ENCODE assay signal across 15 cellular contexts in genomic region chr17:45070001-45070400, GRCh38. TPM values are rescaled to one million over a fixed set of nuclear protein-coding genes. Genes with fewer than 3 reads are reported as not detected.
A peak's percentile ranks its signal among the peaks of the same experiment; 100 is the strongest.
DNase-seq lines count a peak whose midpoint lies in the region; ATAC-seq and TF ChIP-seq lines count a peak whose summit lies in the region.
"Had no signal": no experiment of that assay in that cellular context is flagged by ENCODE, and none has a peak within 500 bp of the region (broad histone marks: within the 10 kb centered on the region; RNA-seq: fewer than 3 reads in every experiment).

No MANE protein-coding gene starts in this region.

- H3K27ac ChIP-seq in heart right ventricle (peak overlapping the region in 9 of 10 donors; percentile 4 to 60 (median 45)), right cardiac atrium (ENCODE audit: low read length) (no peak overlapping the region), RWPE1 (peak overlapping the region; percentile 56), right atrium auricular region (peak overlapping the region; percentile 2 to 39), GM23248 (no peak overlapping the region)

- peaks cover 11% of the 10 kb centered on the region for H3K36me3 Mint-ChIP-seq in progenitor cell of endocrine pancreas (ENCODE audit: insufficient read depth)

- H3K27me3 Mint-ChIP-seq in progenitor cell of endocrine pancreas = no peaks in the 10 kb centered on the region
- H3K27me3 Mint-ChIP-seq: B cell; CD4-positive, alpha-beta T cell had no signal

- in situ Hi-C loops in GM23248 (cut with MboI) = no loop called here

- peaks cover 94% of the 10 kb centered on the region for H3K79me2 ChIP-seq in GM23248 (ENCODE audit: insufficient read depth)

- H3K4me1 Mint-ChIP-seq in progenitor cell of endocrine pancreas (ENCODE audit: low read depth) = no peaks in the 10 kb centered on the region

- H3K9me2 ChIP-seq in GM23248 (ENCODE audit: insufficient read depth) = no peaks in the 10 kb centered on the region

- no peak overlapping the region for H2AFZ ChIP-seq in GM23248
- H2AFZ ChIP-seq: GM23338 had no signal

- H3F3A ChIP-seq in GM23248 (ENCODE audit: insufficient read depth) = peaks cover 24% of the 10 kb centered on the region

- H3K4me3 ChIP-seq in heart right ventricle (no peak overlapping the region), right cardiac atrium (ENCODE audit: low read length) (no peak overlapping the region), right atrium auricular region (no peak overlapping the region), GM23248 (no peak overlapping the region)
- H3K4me3 ChIP-seq: GM23338 had no signal

- H3K4me3 Mint-ChIP-seq in progenitor cell of endocrine pancreas (ENCODE audit: low read depth) = no peak overlapping the region
- H3K4me3 Mint-ChIP-seq: B cell; CD4-positive, alpha-beta T cell; GM23338; HFFc6 had no signal

- no peaks in the 10 kb centered on the region for H3K9me3 ChIP-seq in heart right ventricle
- no peaks in the 10 kb centered on the region for H3K9me3 ChIP-seq in right cardiac atrium (ENCODE audit: control insufficient read depth, low read length)
- no peaks in the 10 kb centered on the region for H3K9me3 ChIP-seq in right atrium auricular region
- H3K9me3 ChIP-seq in GM23248 (ENCODE audit: low read depth) = no peaks in the 10 kb centered on the region

- no peak overlapping the region for H3K9ac ChIP-seq in GM23248

- no peaks in the 10 kb centered on the region for H4K20me1 ChIP-seq in GM23248 (ENCODE audit: insufficient read depth)

- no peaks in the 10 kb centered on the region for H3K9me3 Mint-ChIP-seq in progenitor cell of endocrine pancreas (ENCODE audit: low read depth)
- H3K9me3 Mint-ChIP-seq: CD4-positive, alpha-beta T cell; GM23338; HFFc6 had no signal

- H3K4me1 ChIP-seq in heart right ventricle = peaks cover 0 to 67% (median 26%) of the 10 kb centered on the region in 9 donors
- H3K4me1 ChIP-seq in right cardiac atrium (ENCODE audit: control insufficient read depth, insufficient read depth, low read length) = peaks cover 2% of the 10 kb centered on the region
- peaks cover 0 to 28% of the 10 kb centered on the region in 2 donors for H3K4me1 ChIP-seq in right atrium auricular region
- peaks cover 27% of the 10 kb centered on the region for H3K4me1 ChIP-seq in GM23248 (ENCODE audit: insufficient read depth)

- POLR2A ChIA-PET in RWPE1 (lab: Yijun Ruan, JAX; ENCODE audit: low non-redundant PET) = no interaction called here

- intact Hi-C loops in heart right ventricle (cut with DNase I) = no loop called here
- intact Hi-C loops in right cardiac atrium (cut with DNase I) = no loop called here

- ATAC-seq in heart right ventricle (peak in 7 of 8 donors; percentile 23 to 72 (median 49)), right cardiac atrium (no peak)
- ATAC-seq: GM23338 had no signal

- WGBS in heart right ventricle, 2 donors = 77% methylated on average over 8 of the region's 8 CpGs
- WGBS in right cardiac atrium = 81% methylated on average over 8 of the region's 8 CpGs
- 97% methylated on average over 8 of the region's 8 CpGs for WGBS in GM23248 (ENCODE audit: low coverage in 1 of 2, low lambda C conversion rate in 2 of 2, missing lambda C conversion rate in 2 of 2), 2 experiments

- H3K27me3 ChIP-seq in heart right ventricle = no peaks in the 10 kb centered on the region
- no peaks in the 10 kb centered on the region for H3K27me3 ChIP-seq in right cardiac atrium (ENCODE audit: control insufficient read depth, insufficient read depth)
- no peaks in the 10 kb centered on the region for H3K27me3 ChIP-seq in right atrium auricular region
- no peaks in the 10 kb centered on the region for H3K27me3 ChIP-seq in GM23248 (replicated peaks; ENCODE audit: insufficient read depth)

- H3K36me3 ChIP-seq in heart right ventricle (peaks cover 0 to 66% (median 16%) of the 10 kb centered on the region in 9 donors), right atrium auricular region (peaks cover 13% of the 10 kb centered on the region), GM23248 (ENCODE audit: low read depth) (0 out of 2 replicates have a peak, but pooled peaks cover 3% of the 10 kb centered on the region)

- no peak for TF ChIP-seq CTCF in heart right ventricle (IDR thresholded peaks at IDR 0.05)
- no peak for TF ChIP-seq CTCF in RWPE1 (conservative IDR thresholded peaks at IDR 0.05; ENCODE audit: low read depth)
- TF ChIP-seq CTCF in right atrium auricular region (IDR thresholded peaks at IDR 0.05) = no peak
- no peak for TF ChIP-seq CTCF in progenitor cell of endocrine pancreas (IDR thresholded peaks at IDR 0.05; ENCODE audit: unreplicated experiment)

- no peak for DNase-seq in heart right ventricle
- DNase-seq in right cardiac atrium = no peak
- DNase-seq in RWPE1 (ENCODE audit: low spot score) = no peak
- no peak for DNase-seq in right atrium auricular region (ENCODE audit: low spot score)
- DNase-seq in progenitor cell of endocrine pancreas (ENCODE audit: low spot score, unreplicated experiment) = no peak
- no peak for DNase-seq in NCI-H510A (lab: John Stamatoyannopoulos, UW)
- no peak for DNase-seq in GM23248
- DNase-seq: C1 segment of cervical spinal cord; Calu3; CD4-positive, alpha-beta T cell; DMS 273 treated with DMSO at 0.1 percent for 48 hours; H7; HFFc6 had no signal

- CTCF ChIA-PET in RWPE1 (lab: Yijun Ruan, JAX) = no interaction called here

- H3K27ac Mint-ChIP-seq in progenitor cell of endocrine pancreas = peak overlapping the region; percentile 59
- H3K27ac Mint-ChIP-seq: B cell; CD4-positive, alpha-beta T cell; GM23338 had no signal

- no peak overlapping the region for H3K4me2 ChIP-seq in GM23248 (ENCODE audit: unreplicated experiment)
- H3K4me2 ChIP-seq: GM23338 had no signal

RNA-seq across cellular contexts. Expression of gene NMT1, which starts 8.9 kb away (rescaled TPM):
- 100 to 1,000 TPM in 1 of 10 donors, 10 to 100 TPM in 9; 60.6 to 110 (median 74.4) TPM for total RNA-seq in heart right ventricle
- polyA plus RNA-seq in heart right ventricle = 10 to 100 TPM; 40.9 to 68.5 TPM
- total RNA-seq in right cardiac atrium = 100 to 1,000 TPM in 1 of 4 donors, 10 to 100 TPM in 3; 66.3 to 105 (median 72.2) TPM
- polyA plus RNA-seq in right cardiac atrium = 33.4 TPM
- 10 to 100 TPM; 44.6 to 52.7 TPM for total RNA-seq in right atrium auricular region
- 97.4 and 98.7 TPM in 2 replicates for total RNA-seq in progenitor cell of endocrine pancreas
- total RNA-seq in GM23248 (2014; rRNA removed; shearing (Covaris generic)) = 59.4 and 61.8 TPM in 2 replicates
- polyA plus RNA-seq in GM23248 (2016; fragmentation: Nextera tagmentation; extraction: Ambion mirVana) = 95.7 and 96.1 TPM in 2 replicates

RNA-seq across cellular contexts. Expression of gene DCAKD, which starts 18.6 kb away (rescaled TPM):
- total RNA-seq in heart right ventricle (10 to 100 TPM; 28.1 to 46.2 (median 32.7) TPM), right cardiac atrium (10 to 100 TPM; 36.3 to 40.2 (median 37.2) TPM), right atrium auricular region (10 to 100 TPM; 37.3 to 46.1 TPM), progenitor cell of endocrine pancreas (65.0 and 68.1 TPM in 2 replicates)
- polyA plus RNA-seq in heart right ventricle (10 to 100 TPM; 21.1 to 22.9 TPM), right cardiac atrium (23.6 TPM), GM23248 (2016; fragmentation: Nextera tagmentation; extraction: Ambion mirVana) (24.8 and 28.0 TPM in 2 replicates)
- 37.1 and 45.8 TPM in 2 replicates for total RNA-seq in GM23248 (2014; rRNA removed; shearing (Covaris generic))

Comparison
In these comparisons a context has a peak if more than half of its experiments do, and no peak if none do; other contexts are left out.
1. ATAC-seq: peak in heart right ventricle (7 of 8); none in right cardiac atrium (0 of 2).
2. H3K27ac ChIP-seq: peak in heart right ventricle (9 of 10), RWPE1 (single experiment) and right atrium auricular region (2 of 2); none in right cardiac atrium (single experiment) and GM23248 (single experiment).